15 cellular contexts compared by ENCODE assay signal in genomic region chr1:113388017-113388620, GRCh38. TPM values are rescaled to one million over a fixed set of nuclear protein-coding genes. Genes with fewer than 3 reads are reported as not detected.
DNase-seq lines count a peak whose midpoint lies in the region; ATAC-seq and TF ChIP-seq lines count a peak whose summit lies in the region.
"Had no signal": no experiment of that assay in that cellular context is flagged by ENCODE, and none has a peak within 500 bp of the region (broad histone marks: within the 10 kb centered on the region; RNA-seq: fewer than 3 reads in every experiment).

No MANE protein-coding gene starts in this region.

- no peak overlapping the region for H3K9ac ChIP-seq in GM23248
- no peak overlapping the region for H3K9ac ChIP-seq in adipocyte (ENCODE audit: low read length)

- intact Hi-C loops in spleen (cut with DNase I; ENCODE audit: low total_unique reads), result no loop called here

- H4K20me1 ChIP-seq in GM23248 (ENCODE audit: insufficient read depth), result no peaks in the 10 kb centered on the region

- no peaks in the 10 kb centered on the region for H3K36me3 ChIP-seq in GM23248 (ENCODE audit: low read depth)
- no peaks in the 10 kb centered on the region for H3K36me3 ChIP-seq in adipocyte (ENCODE audit: control insufficient read depth, insufficient read depth, low read length, severe bottlenecking)
- no peaks in the 10 kb centered on the region for H3K36me3 ChIP-seq in spleen

- DNase-seq in GM23248 (peak; percentile 8), adipocyte (ENCODE audit: low read depth) (peak; percentile 8), kidney glomerular epithelial cell (lab: John Stamatoyannopoulos, UW) (peak; percentile 2), spleen (no peak), HT-29 (ENCODE audit: low spot score) (no peak)
- no peak for DNase-seq in stimulated activated CD4-positive, alpha-beta T cell treated with anti-CD3 and anti-CD28 coated beads, Interleukin-15, amount 100 ng/mL, for 24 hours
- DNase-seq: activated T-cell treated with anti-CD3 and anti-CD28 coated beads, Interleukin-2, amount 50 U/mL, for 1 hour; caudate nucleus; GDM1; occipital lobe; stimulated activated naive CD8-positive, alpha-beta T cell treated with anti-CD3 and anti-CD28 coated beads, Interleukin-15, Interleukin-2, amounts not matched to agents 100 U/mL and 50 U/mL, for 24 hours had no signal

- in situ Hi-C loops in GM23248 (cut with MboI), result no loop called here

- no peak overlapping the region for H2AFZ ChIP-seq in GM23248

- no peaks in the 10 kb centered on the region for H3K27me3 ChIP-seq in GM23248 (replicated peaks; ENCODE audit: insufficient read depth)
- H3K27me3 ChIP-seq in adipocyte (replicated peaks; ENCODE audit: control insufficient read depth, insufficient read depth, low read length), result no peaks in the 10 kb centered on the region
- peaks cover 0 to 40% (median 2%) of the 10 kb centered on the region in 7 donors for H3K27me3 ChIP-seq in spleen (replicated peaks in 1 of 7)
- H3K27me3 ChIP-seq: SJSA1 had no signal

- no peak for ATAC-seq in activated CD4-positive, CD25-positive, alpha-beta regulatory T cell treated with anti-CD3 and anti-CD28 coated beads, Interleukin-2, amount 50 U/mL, for 24 hours
- ATAC-seq: activated naive CD4-positive, alpha-beta T cell treated with anti-CD3 and anti-CD28 coated beads, Interleukin-2, amount 50 U/mL, for 72 hours; stimulated activated naive CD8-positive, alpha-beta T cell treated with anti-CD3 and anti-CD28 coated beads, Interleukin-15, Interleukin-2, amounts not matched to agents 100 U/mL and 50 U/mL, for 24 hours had no signal

- WGBS in GM23248 (ENCODE audit: low coverage in 1 of 2, low lambda C conversion rate in 2 of 2, missing lambda C conversion rate in 2 of 2), 2 experiments, result 94 to 100% methylated on average over 1 of the region's 1 CpG
- WGBS in spleen, 5 donors, result 83 to 100% (median 92%) methylated on average over 1 of the region's 1 CpG

- no peaks in the 10 kb centered on the region for H3K9me3 ChIP-seq in GM23248 (ENCODE audit: low read depth)
- no peaks in the 10 kb centered on the region for H3K9me3 ChIP-seq in adipocyte (ENCODE audit: control insufficient read depth, low read length)
- H3K9me3 ChIP-seq in spleen, result peaks cover 0 to 5% (median 0%) of the 10 kb centered on the region in 8 donors
- H3K9me3 ChIP-seq: SJSA1 had no signal

- H3K4me3 ChIP-seq in GM23248 (no peak overlapping the region), adipocyte (ENCODE audit: low read length) (no peak overlapping the region), spleen (no peak overlapping the region)

- H3K4me1 ChIP-seq in GM23248 (ENCODE audit: insufficient read depth) (peaks cover 18% of the 10 kb centered on the region), adipocyte (ENCODE audit: control insufficient read depth, insufficient read depth, low read length) (peaks cover 23% of the 10 kb centered on the region), spleen (peaks cover 0 to 39% (median 24%) of the 10 kb centered on the region in 6 donors)

- H3K79me2 ChIP-seq in GM23248 (ENCODE audit: insufficient read depth), result peaks cover 23% of the 10 kb centered on the region

- H3K27ac ChIP-seq in 22Rv1 (peak overlapping the region; percentile 92), GM23248 (no peak overlapping the region), spleen (no peak overlapping the region)
- H3K27ac ChIP-seq: SJSA1 had no signal

- no peak for TF ChIP-seq POLR2A in spleen (IDR thresholded peaks at IDR 0.05)

- no peaks in the 10 kb centered on the region for H3K9me2 ChIP-seq in GM23248 (ENCODE audit: insufficient read depth)

- peaks cover 8% of the 10 kb centered on the region for H3F3A ChIP-seq in GM23248 (ENCODE audit: insufficient read depth)

- TF ChIP-seq CTCF in 22Rv1 (IDR thresholded peaks at IDR 0.05), result no peak
- no peak for TF ChIP-seq CTCF in spleen (IDR thresholded peaks at IDR 0.05 in 8 of 11, conservative IDR thresholded peaks at IDR 0.05 in 3 of 11)

- no peak overlapping the region for H3K4me2 ChIP-seq in GM23248 (ENCODE audit: unreplicated experiment)

RNA-seq across cellular contexts. Expression of gene MAGI3, which starts 2.2 kb away (rescaled TPM):
- total RNA-seq in GM23248 (2014; rRNA removed; shearing (Covaris generic)), result 6.4 and 7.2 TPM in 2 replicates
- polyA plus RNA-seq in GM23248 (2016; fragmentation: Nextera tagmentation; extraction: Ambion mirVana) (1.9 and 2.1 TPM in 2 replicates), spleen (1 to 10 TPM in 1 of 3 donors, under 1 TPM in 2; 0.74 to 1.5 (median 0.94) TPM)
- total RNA-seq in spleen, result 10 to 100 TPM in 4 of 7 donors, 1 to 10 TPM in 3; 7.4 to 16.3 (median 12.2) TPM
- total RNA-seq in HT-29 (2014; rRNA removed; shearing (Covaris generic)), result 19.9 and 20.8 TPM in 2 replicates

Comparison
In these comparisons a context has a peak if more than half of its experiments do, and no peak if none do; other contexts are left out.
1. DNase-seq: peak in GM23248 (single experiment), adipocyte (single experiment) and kidney glomerular epithelial cell (single experiment); none in spleen (single experiment), stimulated activated CD4-positive, alpha-beta T cell treated with anti-CD3 and anti-CD28 coated beads, Interleukin-15, amount 100 ng/mL, for 24 hours (single experiment) and HT-29 (single experiment).